ENCODE assay signal across 8 cellular contexts in genomic region chr6:42453027-42453648, GRCh38. TPM values are rescaled to one million over a fixed set of nuclear protein-coding genes. Genes with fewer than 3 reads are reported as not detected.
DNase-seq lines count a peak whose midpoint lies in the region; ATAC-seq and TF ChIP-seq lines count a peak whose summit lies in the region.

No MANE protein-coding gene starts in this region.

- H3K27ac ChIP-seq in CD4-positive, alpha-beta memory T cell (ENCODE audit: low read depth, low read length): peak overlapping the region; percentile 36
- H3K27ac ChIP-seq in KOPT-K1 (ENCODE audit: low read depth, low read length, poor library complexity, severe bottlenecking): peak overlapping the region; percentile 93
- peak overlapping the region; percentile 89 to 96 (median 94) for H3K27ac ChIP-seq in Peyer's patch
- peak overlapping the region; percentile 100 for H3K27ac ChIP-seq in neural cell (ENCODE audit: low read length)
- peak overlapping the region; percentile 16 for H3K27ac ChIP-seq in subcutaneous abdominal adipose tissue (ENCODE audit: low read depth, low read length)

- H4K20me1 ChIP-seq in neural cell (ENCODE audit: insufficient read depth): no peaks in the 10 kb centered on the region

- H3K9me2 ChIP-seq in neural cell (ENCODE audit: insufficient read depth, low read length): no peaks in the 10 kb centered on the region

- intact Hi-C loops in CD4-positive, alpha-beta memory T cell (cut with micrococcal nuclease): loop anchor here (2.0 to 5.0 kb wide), 4 partner anchors 46 to 171 kb away; no protein-coding TSS in a partner anchor

- H3K27ac Mint-ChIP-seq in CD4-positive, alpha-beta memory T cell: peak overlapping the region in 3 of 7 donors; percentile 10 to 80 (median 75)

- CTCF ChIA-PET in CD4-positive, alpha-beta memory T cell (lab: Charles Lee; ENCODE audit: partially characterized antibody): interaction anchor here (0.6 to 3.0 kb wide), 12 partner anchors 11 to 917 kb away, joined by 3 to 11 read pairs (median 4); partner anchors contain the start of gene ZNF318

- ATAC-seq in GM21367 (IDR thresholded peaks at IDR 0.05; ENCODE audit: unreplicated experiment): peak; percentile 42

- no peak for TF ChIP-seq RAD21 in neural cell (conservative IDR thresholded peaks at IDR 0.05)

- TF ChIP-seq CTCF in Peyer's patch (IDR thresholded peaks at IDR 0.05) (no peak), fibroblast of the aortic adventitia (IDR thresholded peaks at IDR 0.05; ENCODE audit: insufficient read depth, low read length) (no peak), neural cell (IDR thresholded peaks at IDR 0.05; ENCODE audit: poor library complexity, severe bottlenecking) (no peak)

- peak overlapping the region; percentile 100 for H3K9ac ChIP-seq in neural cell (ENCODE audit: low read length)
- peak overlapping the region in 2 of 5 donors; percentile 41 to 56 for H3K9ac ChIP-seq in subcutaneous abdominal adipose tissue (ENCODE audit: low read length in 5 of 5)

- no peaks in the 10 kb centered on the region for H3K9me3 ChIP-seq in CD4-positive, alpha-beta memory T cell (ENCODE audit: control insufficient read depth in 1 of 2, low read length in 2 of 2)
- H3K9me3 ChIP-seq in KOPT-K1 (ENCODE audit: insufficient read depth, low read length, poor library complexity, severe bottlenecking) (no peaks in the 10 kb centered on the region), Peyer's patch (no peaks in the 10 kb centered on the region), neural cell (ENCODE audit: low read length) (no peaks in the 10 kb centered on the region), subcutaneous abdominal adipose tissue (ENCODE audit: control insufficient read depth in 5 of 5, low read length in 5 of 5) (no peaks in the 10 kb centered on the region)

- H2AFZ ChIP-seq in neural cell (ENCODE audit: low read depth, low read length): peak overlapping the region; percentile 75

- peak overlapping the region; percentile 93 to 100 (median 96) for H3K4me3 Mint-ChIP-seq in CD4-positive, alpha-beta memory T cell

- peaks cover 5 to 24% of the 10 kb centered on the region in 2 donors for H3K36me3 Mint-ChIP-seq in CD4-positive, alpha-beta memory T cell

- no peaks in the 10 kb centered on the region for H3K9me3 Mint-ChIP-seq in CD4-positive, alpha-beta memory T cell

- H3F3A ChIP-seq in neural cell (ENCODE audit: insufficient read depth, low read length, poor library complexity, severe bottlenecking): peaks cover 16% of the 10 kb centered on the region

- peaks cover 25 to 54% (median 29%) of the 10 kb centered on the region in 4 donors for H3K4me1 Mint-ChIP-seq in CD4-positive, alpha-beta memory T cell

- no peaks in the 10 kb centered on the region for H3K27me3 ChIP-seq in CD4-positive, alpha-beta memory T cell (ENCODE audit: insufficient read depth, low read length)
- no peaks in the 10 kb centered on the region for H3K27me3 ChIP-seq in Peyer's patch
- no peaks in the 10 kb centered on the region for H3K27me3 ChIP-seq in neural cell (ENCODE audit: insufficient read depth, low read depth, low read length)
- peaks cover 3 to 24% (median 9%) of the 10 kb centered on the region in 5 donors for H3K27me3 ChIP-seq in subcutaneous abdominal adipose tissue (ENCODE audit: control insufficient read depth in 5 of 5, insufficient read depth in 4 of 5, low read length in 5 of 5)

- peak overlapping the region; percentile 68 to 72 for H3K4me3 ChIP-seq in CD4-positive, alpha-beta memory T cell (ENCODE audit: low read length in 2 of 2)
- H3K4me3 ChIP-seq in Peyer's patch (peak overlapping the region; percentile 74 to 97 (median 86)), fibroblast of the aortic adventitia (ENCODE audit: low read depth, low read length) (peak overlapping the region; percentile 79), neural cell (ENCODE audit: low read length) (peak overlapping the region; percentile 94), subcutaneous abdominal adipose tissue (ENCODE audit: low read depth in 1 of 5, low read length in 5 of 5) (peak overlapping the region; percentile 66 to 90 (median 87))

- TF ChIP-seq POLR2A in Peyer's patch (IDR thresholded peaks at IDR 0.05): peak in 1 of 2 donors; percentile 51

- no peaks in the 10 kb centered on the region for H3K36me3 ChIP-seq in CD4-positive, alpha-beta memory T cell (ENCODE audit: insufficient read depth, low read length)
- H3K36me3 ChIP-seq in KOPT-K1 (ENCODE audit: insufficient read depth, low read length): no peaks in the 10 kb centered on the region
- no peaks in the 10 kb centered on the region for H3K36me3 ChIP-seq in Peyer's patch
- H3K36me3 ChIP-seq in neural cell (ENCODE audit: insufficient read depth, low read length): no peaks in the 10 kb centered on the region
- no peaks in the 10 kb centered on the region for H3K36me3 ChIP-seq in subcutaneous abdominal adipose tissue (ENCODE audit: control insufficient read depth in 5 of 5, insufficient read depth in 5 of 5, low read length in 5 of 5)

- peak; percentile 75 to 82 (median 77) for DNase-seq in CD4-positive, alpha-beta memory T cell
- DNase-seq in Peyer's patch (peak; percentile 74 to 91 (median 83)), fibroblast of the aortic adventitia (ENCODE audit: low read depth) (peak; percentile 86)
- peak; percentile 70 for DNase-seq in activated effector memory CD4-positive, alpha-beta T cell treated with Interleukin-2 at 50 U/mL for 16 hours

- POLR2A ChIA-PET in CD4-positive, alpha-beta memory T cell (lab: Charles Lee; ENCODE audit: partially characterized antibody): interaction anchor here (0.6 to 11.1 kb wide), 33 partner anchors 11 to 1182 kb away, joined by 3 to 238 read pairs (median 6); partner anchors contain the start of genes CNPY3, MAD2L1BP, TAF8 and UBR2

- H3K79me2 ChIP-seq in neural cell (replicated peaks; ENCODE audit: insufficient read depth, low read length): peaks cover 21% of the 10 kb centered on the region

- H3K4me1 ChIP-seq in CD4-positive, alpha-beta memory T cell (ENCODE audit: insufficient read depth, low read length): peaks cover 31% of the 10 kb centered on the region
- H3K4me1 ChIP-seq in Peyer's patch (peaks cover 0 to 40% (median 4%) of the 10 kb centered on the region in 4 donors), subcutaneous abdominal adipose tissue (ENCODE audit: control insufficient read depth in 5 of 5, insufficient read depth in 5 of 5, low read length in 5 of 5) (peaks cover 2 to 47% (median 41%) of the 10 kb centered on the region in 5 donors)

- peak; percentile 12 for TF ChIP-seq EP300 in neural cell (conservative IDR thresholded peaks at IDR 0.05; ENCODE audit: poor library complexity, severe bottlenecking)

- H3K27me3 Mint-ChIP-seq in CD4-positive, alpha-beta memory T cell: no peaks in the 10 kb centered on the region

- H3K4me2 ChIP-seq in neural cell (ENCODE audit: low read length): peak overlapping the region; percentile 69

TF ChIP-seq in neural cell, 6 proteins besides CTCF, POLR2A, EP300 and RAD21:
- no peak for TF ChIP-seq EZH2 (IDR thresholded peaks at IDR 0.05; ENCODE audit: borderline replicate concordance, insufficient read depth, low read length, poor library complexity, severe bottlenecking)
- TF ChIP-seq REST (IDR thresholded peaks at IDR 0.05; ENCODE audit: borderline replicate concordance): peak; percentile 5
- TF ChIP-seq MXI1 (conservative IDR thresholded peaks at IDR 0.05; ENCODE audit: poor library complexity, severe bottlenecking): peak; percentile 39
- TF ChIP-seq POLR2AphosphoS5 (IDR thresholded peaks at IDR 0.05): peak; percentile 75

RNA-seq across cellular contexts. Expression of gene TRERF1, which starts 1.4 kb away (rescaled TPM):
- 10 to 100 TPM; 25.9 to 28.3 TPM for total RNA-seq in CD4-positive, alpha-beta memory T cell
- polyA plus RNA-seq in CD4-positive, alpha-beta memory T cell: 1 to 10 TPM; 1.1 to 8.8 TPM
- total RNA-seq in Peyer's patch (10 to 100 TPM in 1 of 4 donors, 1 to 10 TPM in 3; 4.6 to 28.1 (median 8.5) TPM), fibroblast of the aortic adventitia (ENCODE audit: low replicate concordance) (4.8 and 12.0 TPM in 2 replicates)
- 4.3 and 4.5 TPM in 2 replicates for polyA plus RNA-seq in neural cell
- polyA minus RNA-seq in neural cell: 8.8 and 10.0 TPM in 2 replicates

Comparison
In these comparisons a context has a peak if more than half of its experiments do, and no peak if none do; other contexts are left out.
1. Peak in every context shown above with its lines: DNase-seq, ATAC-seq, H3K4me3 ChIP-seq and H3K27ac ChIP-seq.
2. H3K27ac ChIP-seq: peak in every context shown above with its lines; median percentile 100 in neural cell; 94 in Peyer's patch; 93 in KOPT-K1; 36 in CD4-positive, alpha-beta memory T cell; 16 in subcutaneous abdominal adipose tissue.